ENCODE assay signal across 8 cellular contexts in genomic region chr10:80168679-80169380, GRCh38. TPM values are rescaled to one million over a fixed set of nuclear protein-coding genes. Genes with fewer than 3 reads are reported as not detected.
DNase-seq lines count a peak whose midpoint lies in the region; ATAC-seq, FAIRE-seq and TF ChIP-seq lines count a peak whose summit lies in the region.

No MANE protein-coding gene starts in this region.

- H3K27ac ChIP-seq in sigmoid colon (peak overlapping the region; percentile 6 to 69 (median 46)), kidney (ENCODE audit: low read depth in 2 of 2, low read length in 2 of 2) (no peak overlapping the region)

- H3K4me3 ChIP-seq in sigmoid colon (no peak overlapping the region), kidney (ENCODE audit: low read length in 2 of 2) (no peak overlapping the region)

- 90 to 91% methylated on average over 13 of the region's 13 CpGs for WGBS in sigmoid colon, 2 donors

- peak; percentile 59 for ATAC-seq in GM18498 (IDR thresholded peaks at IDR 0.05; ENCODE audit: unreplicated experiment)
- ATAC-seq in GM21360 (IDR thresholded peaks at IDR 0.05; ENCODE audit: unreplicated experiment), result no peak
- no peak for ATAC-seq in GM21576 (IDR thresholded peaks at IDR 0.05; ENCODE audit: unreplicated experiment)

- no peaks in the 10 kb centered on the region for H3K9me3 ChIP-seq in sigmoid colon
- H3K9me3 ChIP-seq in kidney (ENCODE audit: control insufficient read depth in 1 of 2, low read length in 2 of 2), result no peaks in the 10 kb centered on the region

- no peak for FAIRE-seq in kidney (lab: Jason Lieb, UNC)

- TF ChIP-seq CTCF in LNCAP (IDR thresholded peaks at IDR 0.05) (peak; percentile 36; the same call in 1 of the 2 replicates), sigmoid colon (IDR thresholded peaks at IDR 0.05) (no peak), kidney (IDR thresholded peaks at IDR 0.05; ENCODE audit: borderline replicate concordance, extremely low read depth, insufficient read depth) (no peak)

- DNase-seq in dermis blood vessel endothelial cell (peak; percentile 19), sigmoid colon (peak; percentile 69), NCI-H510A (lab: John Stamatoyannopoulos, UW) (no peak), kidney (no peak)

- H3K4me1 ChIP-seq in sigmoid colon (peaks cover 0 to 59% (median 41%) of the 10 kb centered on the region in 4 donors), kidney (ENCODE audit: control insufficient read depth in 1 of 2, insufficient read depth in 1 of 2, low read depth in 1 of 2, low read length in 2 of 2) (peaks cover 0 to 13% of the 10 kb centered on the region in 2 donors)

- no peaks in the 10 kb centered on the region for H3K27me3 ChIP-seq in sigmoid colon

- H3K36me3 ChIP-seq in sigmoid colon (peaks cover 0 to 76% (median 29%) of the 10 kb centered on the region in 4 donors), kidney (ENCODE audit: control insufficient read depth in 1 of 2, insufficient read depth in 2 of 2, low read length in 2 of 2) (peaks cover 22 to 37% of the 10 kb centered on the region in 2 donors)

- intact Hi-C loops in sigmoid colon (cut with DNase I), result no loop called here
- intact Hi-C loops in kidney (cut with DNase I), result no loop called here

- TF ChIP-seq EP300 in sigmoid colon (IDR thresholded peaks at IDR 0.05), result no peak

- no peak for TF ChIP-seq POLR2A in sigmoid colon (IDR thresholded peaks at IDR 0.05)

- no peak overlapping the region for H3K9ac ChIP-seq in kidney (ENCODE audit: low read length in 2 of 2)

RNA-seq across cellular contexts. Expression of gene PLAC9, which starts 36.3 kb away (rescaled TPM):
- 0.60 and 0.68 TPM in 2 replicates for total RNA-seq in dermis blood vessel endothelial cell
- 10 to 100 TPM in 2 of 4 donors, 1 to 10 TPM in 2; 5.1 to 20.8 (median 13.6) TPM for total RNA-seq in sigmoid colon
- polyA plus RNA-seq in sigmoid colon, result 10 to 100 TPM in 1 of 3 donors, 1 to 10 TPM in 2; 1.2 to 23.4 (median 6.9) TPM
- 31.4 TPM for total RNA-seq in kidney
- 49.9 TPM for polyA plus RNA-seq in kidney (ENCODE audit: insufficient read depth, low read depth, low replicate concordance)

RNA-seq across cellular contexts. Expression of gene ANXA11, which starts 36.5 kb away (rescaled TPM):
- total RNA-seq in dermis blood vessel endothelial cell (33.7 and 54.9 TPM in 2 replicates), sigmoid colon (100 to 1,000 TPM in 1 of 4 donors, 10 to 100 TPM in 3; 63.2 to 109 (median 75.7) TPM), kidney (435 TPM)
- polyA plus RNA-seq in sigmoid colon (100 to 1,000 TPM; 170 to 323 (median 199) TPM), kidney (ENCODE audit: insufficient read depth, low read depth, low replicate concordance) (543 TPM)

Comparison
In these comparisons a context has a peak if more than half of its experiments do, and no peak if none do; other contexts are left out.
1. DNase-seq: peak in dermis blood vessel endothelial cell (single experiment) and sigmoid colon (single experiment); none in NCI-H510A (single experiment) and kidney (single experiment).
2. H3K27ac ChIP-seq: peak in sigmoid colon (4 of 4); none in kidney (0 of 2).